ENCODE assay signal across 6 cellular contexts in genomic region chr7:45331563-45331962, GRCh38.
"Had no signal": no experiment of that assay in that cellular context is flagged by ENCODE, and none has a peak within 500 bp of the region (broad histone marks: within the 10 kb centered on the region; RNA-seq: fewer than 3 reads in every experiment).

No MANE protein-coding gene starts in this region.

- ATAC-seq: HepG2, K562 had no signal

- H3K4me3 ChIP-seq: K562 had no signal

- DNase-seq: IMR-90, KBM-7, KG1 had no signal

- H3K27ac ChIP-seq: HL-60 had no signal
